8 cellular contexts compared by ENCODE assay signal in genomic region chr4:173014113-173014558, GRCh38.
DNase-seq lines count a peak whose midpoint lies in the region; ATAC-seq and TF ChIP-seq lines count a peak whose summit lies in the region.

No MANE protein-coding gene starts in this region.

- peak; percentile 12 for DNase-seq in NCI-H2227 (lab: John Stamatoyannopoulos, UW; ENCODE audit: unreplicated experiment)
- no peak for DNase-seq in NCI-H2227 treated with DMSO at 0.1 percent for 48 hours (lab: John Stamatoyannopoulos, UW)
- DNase-seq in RWPE1 (ENCODE audit: low spot score), result peak; percentile 39
- DNase-seq in fibroblast of pulmonary artery (ENCODE audit: low read depth), result peak; percentile 68
- no peak for DNase-seq in retinal pigment epithelial cell (ENCODE audit: low read depth)
- no peak for DNase-seq in trophoblast cell
- DNase-seq in posterior vena cava (ENCODE audit: low spot score), result no peak

- H3K4me3 ChIP-seq in fibroblast of pulmonary artery (replicated peaks; ENCODE audit: low read depth, low read length) (no peak overlapping the region), retinal pigment epithelial cell (ENCODE audit: low read length) (no peak overlapping the region), trophoblast cell (ENCODE audit: low read depth, low read length) (no peak overlapping the region)

- no peak overlapping the region for H2BK120ac ChIP-seq in trophoblast cell (ENCODE audit: insufficient read depth, low read length, poor library complexity)

- H4K91ac ChIP-seq in trophoblast cell (ENCODE audit: low read depth, low read length), result no peak overlapping the region

- H4K8ac ChIP-seq in trophoblast cell (ENCODE audit: low read depth, low read length), result no peak overlapping the region

- no peaks in the 10 kb centered on the region for H3K9me3 ChIP-seq in trophoblast cell (ENCODE audit: insufficient read depth, low read depth, low read length)

- no peak overlapping the region for H3K18ac ChIP-seq in trophoblast cell (ENCODE audit: low read length)

- no peaks in the 10 kb centered on the region for H3K79me2 ChIP-seq in trophoblast cell (ENCODE audit: control insufficient read depth, insufficient read depth, low read length, poor library complexity)

- no peak overlapping the region for H3K4ac ChIP-seq in trophoblast cell (ENCODE audit: low read depth, low read length)

- H3K4me2 ChIP-seq in trophoblast cell (ENCODE audit: low read length), result no peak overlapping the region

- no peak overlapping the region for H2AFZ ChIP-seq in trophoblast cell (ENCODE audit: insufficient read depth, low read length, poor library complexity)

- H3K36me3 ChIP-seq in trophoblast cell (ENCODE audit: control insufficient read depth in 1 of 2, insufficient read depth in 2 of 2, low read length in 2 of 2), result no peaks in the 10 kb centered on the region

- intact Hi-C loops in posterior vena cava (cut with DNase I), result loop anchor here (5.0 kb wide), 1 partner anchor 243 kb away; no protein-coding TSS in a partner anchor

- no peaks in the 10 kb centered on the region for H3K4me1 ChIP-seq in trophoblast cell (ENCODE audit: control insufficient read depth in 1 of 2, insufficient read depth in 2 of 2, low read length in 2 of 2)

- no peaks in the 10 kb centered on the region for H3K79me1 ChIP-seq in trophoblast cell (ENCODE audit: low read length)

- no peak overlapping the region for H2BK5ac ChIP-seq in trophoblast cell (ENCODE audit: low read depth, low read length, poor library complexity)

- H2AK5ac ChIP-seq in trophoblast cell (ENCODE audit: low read length), result no peak overlapping the region

- no peak overlapping the region for H3K23ac ChIP-seq in trophoblast cell (ENCODE audit: low read length)

- no peak overlapping the region for H3K14ac ChIP-seq in trophoblast cell (ENCODE audit: low read length)

- H3K27ac ChIP-seq in RWPE1 (no peak overlapping the region; the same call in 1 of the 2 replicates), trophoblast cell (ENCODE audit: low read depth, low read length) (no peak overlapping the region)

- H3K9ac ChIP-seq in trophoblast cell (ENCODE audit: low read length), result no peak overlapping the region

- ATAC-seq in HG03025 (IDR thresholded peaks at IDR 0.05; ENCODE audit: low FRiP score, unreplicated experiment), result no peak

- CTCF ChIA-PET in RWPE1 (lab: Yijun Ruan, JAX), result interaction anchor here (0.6 to 2.8 kb wide), 15 partner anchors 10 to 288 kb away, joined by 3 to 18 read pairs (median 4); no protein-coding TSS in a partner anchor

- H2BK12ac ChIP-seq in trophoblast cell (ENCODE audit: low read length), result no peak overlapping the region

- WGBS in trophoblast cell (ENCODE audit: extremely low coverage, insufficient coverage, insufficient read length), result no CpG with 5 or more reads among the region's 4 CpGs

- no peaks in the 10 kb centered on the region for H3K27me3 ChIP-seq in trophoblast cell (ENCODE audit: insufficient read depth, low read length)

- TF ChIP-seq CTCF in RWPE1 (conservative IDR thresholded peaks at IDR 0.05; ENCODE audit: low read depth), result no peak
- TF ChIP-seq CTCF in fibroblast of pulmonary artery (IDR thresholded peaks at IDR 0.05; ENCODE audit: low read length, missing control alignments), result peak; percentile 52
- TF ChIP-seq CTCF in retinal pigment epithelial cell (conservative IDR thresholded peaks at IDR 0.05; ENCODE audit: low read depth, low read length), result peak; percentile 42

- POLR2A ChIA-PET in RWPE1 (lab: Yijun Ruan, JAX; ENCODE audit: low non-redundant PET), result no interaction called here

- no peak overlapping the region for H4K12ac ChIP-seq in trophoblast cell (ENCODE audit: low read depth, low read length)

Comparison
In these comparisons a context has a peak if more than half of its experiments do, and no peak if none do; other contexts are left out.
1. DNase-seq: peak in NCI-H2227 (single experiment), RWPE1 (single experiment) and fibroblast of pulmonary artery (single experiment); none in NCI-H2227 treated with DMSO at 0.1 percent for 48 hours (single experiment), retinal pigment epithelial cell (single experiment), trophoblast cell (0 of 2) and posterior vena cava (single experiment).